8 cellular contexts compared by ENCODE assay signal in genomic region chr16:1774456-1774795, GRCh38. TPM values are rescaled to one million over a fixed set of nuclear protein-coding genes. Genes with fewer than 3 reads are reported as not detected.
DNase-seq lines count a peak whose midpoint lies in the region; TF ChIP-seq lines count a peak whose summit lies in the region.

No MANE protein-coding gene starts in this region.

- H3K9me3 Mint-ChIP-seq in Caco-2 (ENCODE audit: unreplicated experiment): no peaks in the 10 kb centered on the region

- H3K4me1 ChIP-seq in Caco-2 (peaks cover 8% of the 10 kb centered on the region), NT2/D1 (ENCODE audit: insufficient read depth, insufficient read length) (peaks cover 19% of the 10 kb centered on the region), duodenal mucosa (ENCODE audit: control insufficient read depth in 1 of 2, insufficient read depth in 2 of 2, low read length in 2 of 2) (peaks cover 12 to 31% of the 10 kb centered on the region in 2 donors), neutrophil (ENCODE audit: control insufficient read depth in 1 of 2, insufficient read depth in 1 of 2, low read depth in 1 of 2, low read length in 1 of 2) (peaks cover 35 to 51% of the 10 kb centered on the region in 2 experiments)

- peaks cover 78% of the 10 kb centered on the region for H3K36me3 Mint-ChIP-seq in Caco-2 (ENCODE audit: insufficient read depth, unreplicated experiment)

- CTCF ChIA-PET in Caco-2 (lab: Charles Lee): interaction anchor here (1.5 to 1.6 kb wide), 2 partner anchors 8 to 69 kb away, joined by 4 to 10 read pairs; partner anchors contain the start of genes MAPK8IP3, NUBP2 and SPSB3

- no peak for DNase-seq in Caco-2
- DNase-seq in NT2/D1 (ENCODE audit: low read depth, low spot score): no peak
- no peak for DNase-seq in NCI-H2107 (lab: John Stamatoyannopoulos, UW)
- DNase-seq in glomerular visceral epithelial cell (ENCODE audit: extremely low spot score): no peak
- DNase-seq in GF-D8 (lab: John Stamatoyannopoulos, UW): no peak
- no peak for DNase-seq in amygdala (lab: John Stamatoyannopoulos, UW)

- no peaks in the 10 kb centered on the region for H3K27me3 Mint-ChIP-seq in Caco-2 (ENCODE audit: insufficient read depth, unreplicated experiment)

- intact Hi-C loops in Caco-2 (cut with micrococcal nuclease; ENCODE audit: unreplicated experiment): no loop called here

- TF ChIP-seq CTCF in Caco-2 (IDR thresholded peaks at IDR 0.05; ENCODE audit: insufficient read depth in 1 of 2, low read depth in 1 of 2, low read length in 1 of 2, severe bottlenecking in 1 of 2, unreplicated experiment in 1 of 2): no peak
- no peak for TF ChIP-seq CTCF in neutrophil (IDR thresholded peaks at IDR 0.05)

- H3K9ac ChIP-seq in NT2/D1 (ENCODE audit: insufficient read length, low read depth) (peak overlapping the region; percentile 99), duodenal mucosa (ENCODE audit: low read depth in 1 of 2, low read length in 2 of 2) (peak overlapping the region in 1 of 2 donors; percentile 50)

- no peaks in the 10 kb centered on the region for H3K9me3 ChIP-seq in Caco-2
- H3K9me3 ChIP-seq in NT2/D1 (ENCODE audit: insufficient read depth, low read length): no peaks in the 10 kb centered on the region
- H3K9me3 ChIP-seq in duodenal mucosa (ENCODE audit: control insufficient read depth in 1 of 2, low read length in 2 of 2): no peaks in the 10 kb centered on the region
- no peaks in the 10 kb centered on the region for H3K9me3 ChIP-seq in neutrophil

- H3K27ac ChIP-seq in duodenal mucosa (ENCODE audit: low read depth, low read length): no peak overlapping the region
- H3K27ac ChIP-seq in neutrophil: peak overlapping the region; percentile 95

- POLR2A ChIA-PET in Caco-2 (lab: Charles Lee): interaction anchor here (1.1 kb wide), 1 partner anchor 8 kb away, joined by 4 read pairs; the partner anchor contains the start of genes NUBP2 and SPSB3

- peak overlapping the region; percentile 93 for H3K4me3 ChIP-seq in Caco-2 (ENCODE audit: low read depth, low read length)
- H3K4me3 ChIP-seq in NT2/D1 (ENCODE audit: insufficient read length, low read depth): peak overlapping the region; percentile 97
- H3K4me3 ChIP-seq in duodenal mucosa (ENCODE audit: low read depth in 1 of 2, low read length in 2 of 2): peak overlapping the region; percentile 77 to 91
- peak overlapping the region; percentile 89 to 100 for H3K4me3 ChIP-seq in neutrophil (ENCODE audit: low read depth in 1 of 2, low read length in 1 of 2)

- no peak overlapping the region for H3K27ac Mint-ChIP-seq in Caco-2 (ENCODE audit: unreplicated experiment)

- H3K36me3 ChIP-seq in Caco-2 (ENCODE audit: control insufficient read depth, insufficient read depth, low read length) (no peaks in the 10 kb centered on the region), NT2/D1 (ENCODE audit: insufficient read depth, insufficient read length, low read length) (peaks cover 77% of the 10 kb centered on the region), duodenal mucosa (ENCODE audit: control insufficient read depth in 1 of 2, insufficient read depth in 2 of 2, low read length in 2 of 2) (peaks cover 7 to 38% of the 10 kb centered on the region in 2 donors), neutrophil (peaks cover 48% of the 10 kb centered on the region)

- H3K27me3 ChIP-seq in Caco-2 (replicated peaks; ENCODE audit: control insufficient read depth, insufficient read depth, low read length) (no peaks in the 10 kb centered on the region), NT2/D1 (ENCODE audit: insufficient read depth, insufficient read length) (no peaks in the 10 kb centered on the region), duodenal mucosa (ENCODE audit: control insufficient read depth in 1 of 2, insufficient read depth in 2 of 2, low read length in 2 of 2) (no peaks in the 10 kb centered on the region), neutrophil (peaks cover 8% of the 10 kb centered on the region)

- H3K4me1 Mint-ChIP-seq in Caco-2 (ENCODE audit: low read depth, unreplicated experiment): no peaks in the 10 kb centered on the region

- peak overlapping the region; percentile 78 for H3K4me3 Mint-ChIP-seq in Caco-2 (ENCODE audit: unreplicated experiment)

- no TSS peak for BruUV-seq in Caco-2 (replicated peaks; lab: Mats Ljungman, UMichigan)

RNA-seq across cellular contexts. Expression of gene MRPS34, which starts 1.5 kb away (rescaled TPM):
- 105 and 109 TPM in 2 replicates for total RNA-seq in Caco-2 (2022)

RNA-seq across cellular contexts. Expression of gene EME2, which starts 1.8 kb away (rescaled TPM):
- 24.1 and 26.7 TPM in 2 replicates for total RNA-seq in Caco-2 (2022)

RNA-seq across cellular contexts. Expression of gene NME3, which starts 3.1 kb away (rescaled TPM):
- total RNA-seq in Caco-2 (2022): 5.8 and 7.0 TPM in 2 replicates

RNA-seq across cellular contexts. Expression of gene SPSB3, which starts 7.9 kb away (rescaled TPM):
- total RNA-seq in Caco-2 (2022): 26.0 and 28.0 TPM in 2 replicates

RNA-seq across cellular contexts. Expression of gene NUBP2, which starts 8.3 kb away (rescaled TPM):
- total RNA-seq in Caco-2 (2022): 61.9 and 65.3 TPM in 2 replicates
